10 cellular contexts compared by ENCODE assay signal in the genomic region with DNA sequence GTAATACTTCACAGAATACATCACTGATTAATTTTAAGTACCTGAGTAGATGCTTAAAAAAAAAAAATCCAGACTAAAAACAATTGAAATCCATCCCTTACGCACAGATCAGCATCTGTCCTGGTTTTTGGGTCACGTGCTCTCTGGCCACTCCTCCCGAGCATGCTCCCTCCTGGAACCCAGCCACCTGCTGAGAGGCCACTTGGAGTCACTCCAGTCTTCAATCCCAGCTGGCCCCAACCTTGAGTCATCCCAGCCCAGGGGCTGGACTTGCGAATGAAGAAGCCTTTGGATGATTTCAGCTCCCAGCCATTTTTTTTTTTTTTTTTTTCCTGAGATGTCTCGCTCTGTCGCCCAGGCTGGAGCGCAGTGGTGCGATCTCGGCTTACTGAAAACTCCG. TPM values are rescaled to one million over a fixed set of nuclear protein-coding genes. Genes with fewer than 3 reads are reported as not detected.
A peak's percentile ranks its signal among the peaks of the same experiment; 100 is the strongest.
DNase-seq lines count a peak whose midpoint lies in the region; ATAC-seq and TF ChIP-seq lines count a peak whose summit lies in the region.
"Had no signal": no experiment of that assay in that cellular context is flagged by ENCODE, and none has a peak within 500 bp of the region (broad histone marks: within the 10 kb centered on the region; RNA-seq: fewer than 3 reads in every experiment).

No MANE protein-coding gene starts in this region.

- ATAC-seq in psoas muscle (peak; percentile 32 to 84 (median 74)), GM21619 (IDR thresholded peaks at IDR 0.05; ENCODE audit: unreplicated experiment) (no peak), HG02970 (IDR thresholded peaks at IDR 0.05; ENCODE audit: low FRiP score, unreplicated experiment) (no peak)

- H3K36me3 ChIP-seq in psoas muscle (ENCODE audit: insufficient read depth in 1 of 2, low read depth in 1 of 2) = no peaks in the 10 kb centered on the region

- TF ChIP-seq CTCF in psoas muscle (IDR thresholded peaks at IDR 0.05) = no peak

- H3K4me3 ChIP-seq in psoas muscle = no peak overlapping the region

- no peaks in the 10 kb centered on the region for H3K4me1 ChIP-seq in psoas muscle

- WGBS in psoas muscle, 3 donors = 18 to 29% (median 23%) methylated on average over 10 of the region's 10 CpGs

- intact Hi-C loops in head of caudate nucleus (cut with DNase I) (loop anchor here (10.0 kb wide), 1 partner anchor 95 kb away; no protein-coding TSS in a partner anchor), psoas muscle (cut with DNase I) (no loop called here)

- DNase-seq in ELF-1 (ENCODE audit: low read depth, low spot score) = peak; percentile 78
- peak; percentile 96 for DNase-seq in RPMI7951 (ENCODE audit: low read depth)
- peak; percentile 16 to 88 (median 68) for DNase-seq in head of caudate nucleus
- peak; percentile 80 to 89 for DNase-seq in psoas muscle
- no peak for DNase-seq in stimulated activated CD4-positive, alpha-beta T cell treated with anti-CD3 and anti-CD28 coated beads, Interleukin-2, amount 100 ng/mL, for 24 hours
- no peak for DNase-seq in NCI-H1694 (lab: John Stamatoyannopoulos, UW)
- DNase-seq: NCI-H1694 treated with DMSO at 0.1 percent for 48 hours had no signal

- no peak overlapping the region for H3K27ac ChIP-seq in psoas muscle

- no peaks in the 10 kb centered on the region for H3K9me3 ChIP-seq in psoas muscle

- H3K27me3 ChIP-seq in psoas muscle (ENCODE audit: insufficient read depth in 3 of 3, low read length in 2 of 3) = no peaks in the 10 kb centered on the region

RNA-seq across cellular contexts. Expression of gene MAP1LC3C, which starts 8.9 kb away (rescaled TPM):
- total RNA-seq in RPMI7951 (2014; rRNA removed; shearing (Covaris generic)) = 0.20 and 0.24 TPM in 2 replicates
- 1 to 10 TPM in 3 of 4 donors, under 1 TPM in 1; 0.44 to 8.8 (median 4.8) TPM for total RNA-seq in psoas muscle
- 1 to 10 TPM; 1.3 to 4.2 (median 3.6) TPM for polyA plus RNA-seq in psoas muscle
- total RNA-seq: bronchial epithelial cell had no signal

RNA-seq across cellular contexts. Expression of gene BECN2, which starts 32.5 kb away (rescaled TPM):
- total RNA-seq in RPMI7951 (2014; rRNA removed; shearing (Covaris generic)) = not detected in 2 replicates
- total RNA-seq in psoas muscle = not detected
- polyA plus RNA-seq in psoas muscle = not detected
- total RNA-seq: bronchial epithelial cell had no signal

Comparison
In these comparisons a context has a peak if more than half of its experiments do, and no peak if none do; other contexts are left out.
1. DNase-seq: peak in ELF-1 (single experiment), RPMI7951 (single experiment), head of caudate nucleus (42 of 42) and psoas muscle (2 of 2); none in stimulated activated CD4-positive, alpha-beta T cell treated with anti-CD3 and anti-CD28 coated beads, Interleukin-2, amount 100 ng/mL, for 24 hours (0 of 2) and NCI-H1694 (single experiment).
2. ATAC-seq: peak in psoas muscle (4 of 4); none in GM21619 (single experiment) and HG02970 (single experiment).